In the genomic region with DNA sequence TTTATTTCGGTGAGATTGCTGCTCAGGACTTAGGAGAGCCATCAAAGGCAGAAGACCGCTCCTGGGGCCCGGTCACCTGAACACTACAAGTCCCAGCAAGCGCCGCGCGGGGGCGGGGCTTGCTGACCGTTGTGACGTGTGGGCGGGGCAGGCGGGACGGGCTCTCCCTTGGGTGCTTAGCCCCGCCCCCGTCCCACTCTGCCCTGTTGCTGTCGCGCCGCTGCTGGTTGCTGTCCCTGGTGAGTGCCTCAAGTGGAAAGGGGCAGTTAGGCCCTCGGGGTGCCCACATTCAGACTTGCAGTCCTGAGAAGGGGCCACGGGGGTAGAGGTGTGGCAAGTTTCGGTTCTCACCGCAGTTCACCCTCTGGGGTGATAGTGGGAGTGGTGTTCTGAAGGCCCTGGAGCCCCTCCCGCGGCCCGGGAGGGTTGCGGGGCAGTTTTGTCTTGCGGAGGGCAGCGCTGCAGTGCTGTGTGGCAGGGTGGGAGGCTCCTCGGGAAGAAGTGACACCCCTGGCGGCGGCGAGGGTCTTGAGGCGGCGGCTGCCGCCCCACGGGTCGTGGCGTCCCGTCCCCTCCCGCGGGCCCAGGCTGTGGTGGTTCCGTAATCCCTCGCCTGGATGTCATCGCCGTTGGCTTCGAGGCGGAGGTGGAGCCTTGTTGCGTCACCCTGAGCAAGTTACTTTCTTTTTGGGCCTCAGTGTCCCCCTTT, we compare ENCODE assay signal across 8 cellular contexts. TPM values are rescaled to one million over a fixed set of nuclear protein-coding genes. Genes with fewer than 3 reads are reported as not detected.
A peak's percentile ranks its signal among the peaks of the same experiment; 100 is the strongest.
DNase-seq lines count a peak whose midpoint lies in the region; ATAC-seq and TF ChIP-seq lines count a peak whose summit lies in the region.

A gene with protein sequence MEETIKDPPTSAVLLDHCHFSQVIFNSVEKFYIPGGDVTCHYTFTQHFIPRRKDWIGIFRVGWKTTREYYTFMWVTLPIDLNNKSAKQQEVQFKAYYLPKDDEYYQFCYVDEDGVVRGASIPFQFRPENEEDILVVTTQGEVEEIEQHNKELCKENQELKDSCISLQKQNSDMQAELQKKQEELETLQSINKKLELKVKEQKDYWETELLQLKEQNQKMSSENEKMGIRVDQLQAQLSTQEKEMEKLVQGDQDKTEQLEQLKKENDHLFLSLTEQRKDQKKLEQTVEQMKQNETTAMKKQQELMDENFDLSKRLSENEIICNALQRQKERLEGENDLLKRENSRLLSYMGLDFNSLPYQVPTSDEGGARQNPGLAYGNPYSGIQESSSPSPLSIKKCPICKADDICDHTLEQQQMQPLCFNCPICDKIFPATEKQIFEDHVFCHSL (plus strand): TSS at position 196 of the 709 bp plus-strand sequence. CDS start 10,673 bp downstream, outside the sequence.

- H3K4me1 ChIP-seq in SK-N-SH (ENCODE audit: control insufficient read depth in 1 of 2, insufficient read depth in 2 of 2, low read depth in 1 of 2, low read length in 1 of 2): peaks cover 3 to 7% of the 10 kb centered on the region in 2 experiments; a peak in 3 of 4 replicates
- peaks cover 8 to 51% (median 26%) of the 10 kb centered on the region in 3 donors for H3K4me1 ChIP-seq in gastroesophageal sphincter
- H3K4me1 ChIP-seq in suprapubic skin: peaks cover 42% of the 10 kb centered on the region

- no peak for TF ChIP-seq EP300 in SK-N-SH (IDR thresholded peaks at IDR 0.05; ENCODE audit: borderline replicate concordance in 1 of 2, low read depth in 1 of 2, low read length in 1 of 2)
- no peak for TF ChIP-seq EP300 in gastroesophageal sphincter (IDR thresholded peaks at IDR 0.05)
- no peak for TF ChIP-seq EP300 in suprapubic skin (IDR thresholded peaks at IDR 0.05)

- peak; percentile 98 for ATAC-seq in gastroesophageal sphincter

- peak; percentile 55 to 87 for TF ChIP-seq POLR2A in gastroesophageal sphincter (IDR thresholded peaks at IDR 0.05)
- peak; percentile 14 to 89 for TF ChIP-seq POLR2A in suprapubic skin (IDR thresholded peaks at IDR 0.05)

- peak; percentile 95 for DNase-seq in GM06990 (ENCODE audit: extremely low read depth, insufficient read length)
- peak; percentile 78 for DNase-seq in HFFc6
- DNase-seq in NCI-H1092 (lab: John Stamatoyannopoulos, UW): peak; percentile 90
- DNase-seq in SK-N-SH: peak; percentile 99
- peak; percentile 91 for DNase-seq in activated naive CD4-positive, alpha-beta T cell treated with anti-CD3 and anti-CD28 coated beads, Interleukin-2, amount 10 ng/mL, durations not matched to agents 7 days and 5 days
- peak; percentile 92 for DNase-seq in occipital lobe (lab: John Stamatoyannopoulos, UW)
- DNase-seq in suprapubic skin (ENCODE audit: low spot score in 2 of 2): peak; percentile 96 to 97

- H3K27me3 ChIP-seq in GM06990 (replicated peaks; ENCODE audit: control insufficient read depth, insufficient read depth, low read length) (no peaks in the 10 kb centered on the region), SK-N-SH (ENCODE audit: insufficient read depth) (no peaks in the 10 kb centered on the region), gastroesophageal sphincter (no peaks in the 10 kb centered on the region), suprapubic skin (no peaks in the 10 kb centered on the region)

- H3K9ac ChIP-seq in SK-N-SH: peak within 1 kb of the TSS; percentile 78

- H4K20me1 ChIP-seq in SK-N-SH (ENCODE audit: insufficient read depth): peaks cover 4% of the 10 kb centered on the region; the same call in 1 of the 2 replicates

- peak within 1 kb of the TSS; percentile 53 to 71; a peak in 3 of 4 replicates for H3K27ac ChIP-seq in SK-N-SH (ENCODE audit: low read depth in 2 of 2, low read length in 1 of 2)
- peak within 1 kb of the TSS; percentile 70 to 98 (median 96) for H3K27ac ChIP-seq in gastroesophageal sphincter
- peak within 1 kb of the TSS; percentile 92 for H3K27ac ChIP-seq in suprapubic skin

- no peaks in the 10 kb centered on the region for H3K9me3 ChIP-seq in SK-N-SH
- no peaks in the 10 kb centered on the region for H3K9me3 ChIP-seq in gastroesophageal sphincter
- no peaks in the 10 kb centered on the region for H3K9me3 ChIP-seq in suprapubic skin

- CTCF ChIA-PET in SK-N-SH (lab: Yijun Ruan, JAX): interaction anchor here (0.7 to 3.7 kb wide), 11 partner anchors 9 to 159 kb away, joined by 3 to 34 read pairs (median 4); no protein-coding TSS in a partner anchor
- CTCF ChIA-PET in activated naive CD4-positive, alpha-beta T cell treated with anti-CD3 and anti-CD28 coated beads, Interleukin-2, amount 10 ng/mL, durations not matched to agents 7 days and 5 days (lab: Charles Lee): interaction anchor here (0.6 to 1.1 kb wide), 3 partner anchors 10 to 1647 kb away, joined by 3 to 6 read pairs (median 3); no protein-coding TSS in a partner anchor

- no peaks in the 10 kb centered on the region for H3K9me2 ChIP-seq in SK-N-SH

- H3K9me3 Mint-ChIP-seq in HFFc6: no peaks in the 10 kb centered on the region
- H3K9me3 Mint-ChIP-seq in activated naive CD4-positive, alpha-beta T cell treated with anti-CD3 and anti-CD28 coated beads, Interleukin-2, amount 10 ng/mL, durations not matched to agents 7 days and 5 days: no peaks in the 10 kb centered on the region

- H2AFZ ChIP-seq in SK-N-SH (ENCODE audit: low read depth): peak within 1 kb of the TSS; percentile 90

- peaks cover 2% of the 10 kb centered on the region for H3K27me3 Mint-ChIP-seq in HFFc6 (ENCODE audit: insufficient read depth)
- peaks cover 8% of the 10 kb centered on the region for H3K27me3 Mint-ChIP-seq in activated naive CD4-positive, alpha-beta T cell treated with anti-CD3 and anti-CD28 coated beads, Interleukin-2, amount 10 ng/mL, durations not matched to agents 7 days and 5 days

- H3F3A ChIP-seq in SK-N-SH (replicated peaks; ENCODE audit: insufficient read depth): peaks cover 9% of the 10 kb centered on the region

- no peak for TF ChIP-seq RAD21 in SK-N-SH (IDR thresholded peaks at IDR 0.05; ENCODE audit: low read length)

- no peaks in the 10 kb centered on the region for H3K36me3 Mint-ChIP-seq in HFFc6 (ENCODE audit: low read depth)
- peaks cover 26% of the 10 kb centered on the region for H3K36me3 Mint-ChIP-seq in activated naive CD4-positive, alpha-beta T cell treated with anti-CD3 and anti-CD28 coated beads, Interleukin-2, amount 10 ng/mL, durations not matched to agents 7 days and 5 days

- TF ChIP-seq CTCF in GM06990 (IDR thresholded peaks at IDR 0.05; ENCODE audit: insufficient read depth, low read length, poor library complexity, severe bottlenecking): no peak
- TF ChIP-seq CTCF in HFFc6 (IDR thresholded peaks at IDR 0.05): no peak
- TF ChIP-seq CTCF in SK-N-SH (IDR thresholded peaks at IDR 0.05): peak; percentile 26
- TF ChIP-seq CTCF in gastroesophageal sphincter (IDR thresholded peaks at IDR 0.05): peak in 1 of 4 experiments; percentile 15
- TF ChIP-seq CTCF in suprapubic skin (IDR thresholded peaks at IDR 0.05): no peak

- peak within 1 kb of the TSS; percentile 81 for H3K4me2 ChIP-seq in SK-N-SH

- peaks cover 45% of the 10 kb centered on the region for H3K79me2 ChIP-seq in SK-N-SH (ENCODE audit: insufficient read depth)

- POLR2A ChIA-PET in SK-N-SH (lab: Yijun Ruan, JAX): interaction anchor here (0.9 kb wide), 1 partner anchor 61 kb away, joined by 3 read pairs; a partner anchor contains a TSS

- H3K4me3 ChIP-seq in GM06990 (replicated peaks; ENCODE audit: low read depth, low read length) (peak within 1 kb of the TSS; percentile 82), SK-N-SH (ENCODE audit: low read depth in 2 of 2, low read length in 1 of 2) (peak within 1 kb of the TSS; percentile 74 to 98), gastroesophageal sphincter (peak within 1 kb of the TSS; percentile 70 to 91), suprapubic skin (peak within 1 kb of the TSS; percentile 90)

- peaks cover 15% of the 10 kb centered on the region for H3K4me1 Mint-ChIP-seq in HFFc6 (ENCODE audit: low read depth)
- peaks cover 54% of the 10 kb centered on the region for H3K4me1 Mint-ChIP-seq in activated naive CD4-positive, alpha-beta T cell treated with anti-CD3 and anti-CD28 coated beads, Interleukin-2, amount 10 ng/mL, durations not matched to agents 7 days and 5 days

- WGBS in SK-N-SH (ENCODE audit: low lambda C conversion rate): 1% methylated on average over 43 of the region's 48 CpGs
- WGBS in gastroesophageal sphincter (ENCODE audit: low coverage in 1 of 2), 2 donors: 0% methylated on average over 1 to 6 of the region's 48 CpGs
- 1% methylated on average over 38 of the region's 48 CpGs for WGBS in suprapubic skin

- peak within 1 kb of the TSS; percentile 100 for H3K4me3 Mint-ChIP-seq in HFFc6
- H3K4me3 Mint-ChIP-seq in activated naive CD4-positive, alpha-beta T cell treated with anti-CD3 and anti-CD28 coated beads, Interleukin-2, amount 10 ng/mL, durations not matched to agents 7 days and 5 days: peak within 1 kb of the TSS; percentile 95

- H3K36me3 ChIP-seq in GM06990 (ENCODE audit: control insufficient read depth, insufficient read depth, low read length): no peaks in the 10 kb centered on the region
- H3K36me3 ChIP-seq in SK-N-SH (replicated peaks in 1 of 2; ENCODE audit: control insufficient read depth in 1 of 2, insufficient read depth in 2 of 2, low read length in 1 of 2): no peaks in the 10 kb centered on the region
- peaks cover 0 to 3% of the 10 kb centered on the region in 2 donors for H3K36me3 ChIP-seq in gastroesophageal sphincter
- no peaks in the 10 kb centered on the region for H3K36me3 ChIP-seq in suprapubic skin

- H3K27ac Mint-ChIP-seq in HFFc6: peak within 1 kb of the TSS; percentile 98
- H3K27ac Mint-ChIP-seq in activated naive CD4-positive, alpha-beta T cell treated with anti-CD3 and anti-CD28 coated beads, Interleukin-2, amount 10 ng/mL, durations not matched to agents 7 days and 5 days: peak within 1 kb of the TSS; percentile 97

TF ChIP-seq in SK-N-SH, 30 proteins besides CTCF, POLR2A, EP300 and RAD21 (continues in another document):
- TF ChIP-seq GABPA (IDR thresholded peaks at IDR 0.05; ENCODE audit: low read depth) (no peak), RCOR1 (IDR thresholded peaks at IDR 0.05; ENCODE audit: low read length) (no peak), MXI1 (IDR thresholded peaks at IDR 0.05; ENCODE audit: low read depth, low read length) (peak; percentile 78), TAF1 (IDR thresholded peaks at IDR 0.05; ENCODE audit: borderline replicate concordance, low read depth, low read length) (0 out of 2 replicates have a peak, but pooled peaks have one; percentile 25), ELF1 (IDR thresholded peaks at IDR 0.05) (no peak), POLR2AphosphoS5 (IDR thresholded peaks at IDR 0.05; ENCODE audit: low read depth, low read length) (peak; percentile 75; the same call in 1 of the 2 replicates)

RNA-seq across cellular contexts. Expression of the gene that starts here (rescaled TPM):
- 10 to 100 TPM; 71.5 to 91.1 (median 84.5) TPM for total RNA-seq in HFFc6 (2021; fragmentation: NEBNext Ultra II Directional; extraction: Animal tissue kit (Norgen Biotek cat#: 25700))
- polyA plus RNA-seq in SK-N-SH (2012; rRNA removed): 49.9 and 67.7 TPM in 2 replicates
- 70.5 and 95.0 TPM in 2 replicates for polyA plus RNA-seq in SK-N-SH (2012; cell fraction: cytosol; rRNA removed)
- 47.5 and 95.2 TPM in 2 replicates for polyA plus RNA-seq in SK-N-SH (2012; cell fraction: nucleus; rRNA removed)
- total RNA-seq in gastroesophageal sphincter (100 to 1,000 TPM; 177 to 244 (median 227) TPM), occipital lobe (17.9 TPM), suprapubic skin (100 to 1,000 TPM in 2 of 4 donors, 10 to 100 TPM in 2; 87.2 to 133 (median 102) TPM)

Comparison
In these comparisons a context has a peak if more than half of its experiments do, and no peak if none do; other contexts are left out.
1. Peak in every context shown above with its lines: DNase-seq, ATAC-seq, H3K4me3 ChIP-seq and H3K27ac ChIP-seq.